In genomic region chr17:34254651-34255380, GRCh38 we compare ENCODE assay signal across 8 cellular contexts. TPM values are rescaled to one million over a fixed set of nuclear protein-coding genes. Genes with fewer than 3 reads are reported as not detected.
DNase-seq lines count a peak whose midpoint lies in the region; ATAC-seq and TF ChIP-seq lines count a peak whose summit lies in the region.

Gene CCL2 (plus strand): TSS chr17:34255285. CDS start chr17:34255350, 65 bp downstream.

- H3K27ac ChIP-seq in stomach smooth muscle (ENCODE audit: low read length) = peak within 1 kb of the TSS; percentile 75

- H3K4me1 ChIP-seq in stomach smooth muscle (ENCODE audit: control insufficient read depth, insufficient read depth, low read length) = peaks cover 63% of the 10 kb centered on the region

- peak within 1 kb of the TSS; percentile 51 to 75 for H3K4me3 ChIP-seq in stomach smooth muscle (ENCODE audit: low read length in 2 of 2)

- ATAC-seq in HG02885 (IDR thresholded peaks at IDR 0.05; ENCODE audit: poor library complexity, unreplicated experiment) (no peak), HG03469 (IDR thresholded peaks at IDR 0.05; ENCODE audit: unreplicated experiment) (no peak)

- H3K9me3 ChIP-seq in stomach smooth muscle (ENCODE audit: control insufficient read depth in 2 of 2, low read length in 2 of 2) = no peaks in the 10 kb centered on the region

- no peaks in the 10 kb centered on the region for H3K27me3 ChIP-seq in stomach smooth muscle (ENCODE audit: control insufficient read depth in 1 of 2, insufficient read depth in 2 of 2, low read length in 2 of 2)

- peak within 1 kb of the TSS; percentile 56 to 72 for H3K9ac ChIP-seq in stomach smooth muscle (ENCODE audit: low read length in 2 of 2)

- peak; percentile 48 for DNase-seq in AG09319 (ENCODE audit: extremely low read depth, low read depth)
- peak; percentile 50 for DNase-seq in NCI-H187 treated with DMSO at 0.1 percent for 48 hours (lab: John Stamatoyannopoulos, UW)
- peak; percentile 59 for DNase-seq in cerebellum (ENCODE audit: low spot score)
- DNase-seq in iris pigment epithelial cell (ENCODE audit: low read depth) = peak; percentile 74
- DNase-seq in HT-29 (ENCODE audit: low spot score) = no peak

- TF ChIP-seq CTCF in AG09319 (IDR thresholded peaks at IDR 0.05; ENCODE audit: low read depth, low read length) = no peak

- no peaks in the 10 kb centered on the region for H3K36me3 ChIP-seq in stomach smooth muscle (ENCODE audit: control insufficient read depth in 2 of 2, insufficient read depth in 2 of 2, low read length in 2 of 2)

RNA-seq across cellular contexts. Expression of gene CCL2, which starts in this region (rescaled TPM):
- total RNA-seq in cerebellum = 5.5 TPM
- total RNA-seq in HT-29 (2014; rRNA removed; shearing (Covaris generic)) = not detected in 2 replicates
